In the genomic region with DNA sequence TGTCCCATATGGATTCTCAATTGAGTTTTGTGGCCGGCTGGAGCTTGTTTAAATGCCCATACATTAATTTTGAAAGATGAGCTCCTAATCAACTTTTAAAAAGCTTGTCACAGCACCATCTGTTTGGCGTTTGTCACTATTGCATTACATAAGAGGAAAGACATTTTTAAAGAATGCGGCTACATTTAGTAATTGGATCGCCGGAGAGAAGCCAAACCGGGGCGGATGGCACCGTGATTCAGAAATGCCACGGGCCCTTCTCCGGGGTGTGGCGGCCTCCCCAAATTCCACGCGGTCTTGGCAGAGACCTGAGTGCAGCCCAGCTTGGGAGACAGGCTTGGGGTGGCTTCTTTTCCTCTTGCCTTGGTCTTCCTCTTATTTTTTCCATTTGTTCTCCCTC, we compare ENCODE assay signal across 8 cellular contexts.
A peak's percentile ranks its signal among the peaks of the same experiment; 100 is the strongest.
DNase-seq lines count a peak whose midpoint lies in the region; ATAC-seq and TF ChIP-seq lines count a peak whose summit lies in the region.

No MANE protein-coding gene starts in this region.

- no peak overlapping the region for H3K27ac Mint-ChIP-seq in CD4-positive, alpha-beta T cell

- no peak overlapping the region for H3K4me3 Mint-ChIP-seq in CD4-positive, alpha-beta T cell

- no peaks in the 10 kb centered on the region for H3K9me3 Mint-ChIP-seq in CD4-positive, alpha-beta T cell

- ATAC-seq in lung (ENCODE audit: insufficient read depth, low FRiP score) (peak; percentile 20), HG02623 (IDR thresholded peaks at IDR 0.05; ENCODE audit: unreplicated experiment) (no peak)
- ATAC-seq in CD4-positive, alpha-beta T cell (ENCODE audit: poor library complexity): no peak

- POLR2A ChIA-PET in CD4-positive, alpha-beta T cell (lab: Charles Lee): no interaction called here

- 58 to 74% methylated on average over 13 of the region's 13 CpGs for WGBS in lung, 2 donors

- DNase-seq in A172 (ENCODE audit: low spot score): peak; percentile 88
- peak; percentile 73 for DNase-seq in NCI-H1694 (lab: John Stamatoyannopoulos, UW)
- DNase-seq in cardiac fibroblast (ENCODE audit: low read depth in 2 of 2): peak; percentile 57 to 86
- DNase-seq in lung (ENCODE audit: low spot score): no peak
- DNase-seq in NCI-H2227 (lab: John Stamatoyannopoulos, UW; ENCODE audit: unreplicated experiment): no peak
- no peak for DNase-seq in stimulated activated CD4-positive, alpha-beta T cell treated with anti-CD3 and anti-CD28 coated beads, Interleukin-12 subunit alpha, Interleukin-12 subunit beta, amount 100 ng/mL, for 4 hours
- DNase-seq in CD4-positive, alpha-beta T cell: no peak

- TF ChIP-seq CTCF in cardiac fibroblast (IDR thresholded peaks at IDR 0.05; ENCODE audit: low read depth, low read length) (no peak), lung (IDR thresholded peaks at IDR 0.05; ENCODE audit: control extremely low read depth, extremely low read depth) (no peak)
- no peak for TF ChIP-seq CTCF in CD4-positive, alpha-beta T cell (IDR thresholded peaks at IDR 0.05)

- peaks cover 0 to 2% of the 10 kb centered on the region in 2 donors for H3K9me3 ChIP-seq in lung (ENCODE audit: control insufficient read depth in 2 of 2, insufficient read depth in 1 of 2, low read length in 1 of 2)
- H3K9me3 ChIP-seq in CD4-positive, alpha-beta T cell (ENCODE audit: control insufficient read depth, low read length): no peaks in the 10 kb centered on the region

- H3K36me3 ChIP-seq in lung (ENCODE audit: control insufficient read depth in 2 of 2, insufficient read depth in 2 of 2, low read length in 2 of 2): no peaks in the 10 kb centered on the region

- CTCF ChIA-PET in CD4-positive, alpha-beta T cell (lab: Charles Lee): no interaction called here

- intact Hi-C loops in CD4-positive, alpha-beta T cell (cut with DNase I, micrococcal nuclease): no loop called here

- H3K4me1 ChIP-seq in lung (ENCODE audit: control insufficient read depth in 2 of 2, insufficient read depth in 2 of 2, low read length in 2 of 2): peaks cover 0 to 2% of the 10 kb centered on the region in 2 donors

- no peaks in the 10 kb centered on the region for H3K36me3 Mint-ChIP-seq in CD4-positive, alpha-beta T cell (ENCODE audit: low read depth)

- peaks cover 17% of the 10 kb centered on the region for H3K27me3 Mint-ChIP-seq in CD4-positive, alpha-beta T cell

- H3K4me1 Mint-ChIP-seq in CD4-positive, alpha-beta T cell (ENCODE audit: low read depth): no peaks in the 10 kb centered on the region

- H3K4me3 ChIP-seq in cardiac fibroblast (replicated peaks in 1 of 2; ENCODE audit: low read depth in 2 of 2, low read length in 2 of 2): no peak overlapping the region
- no peak overlapping the region for H3K4me3 ChIP-seq in lung

- no peak overlapping the region for H3K27ac ChIP-seq in lung (ENCODE audit: low read depth in 1 of 2, low read length in 1 of 2)
- no peak overlapping the region for H3K27ac ChIP-seq in CD4-positive, alpha-beta T cell (ENCODE audit: low read depth, low read length)

- no peaks in the 10 kb centered on the region for H3K27me3 ChIP-seq in lung (ENCODE audit: control insufficient read depth, insufficient read depth)
- H3K27me3 ChIP-seq in CD4-positive, alpha-beta T cell (ENCODE audit: control insufficient read depth, insufficient read depth, low read length): peaks cover 4% of the 10 kb centered on the region

Comparison
In these comparisons a context has a peak if more than half of its experiments do, and no peak if none do; other contexts are left out.
1. DNase-seq: peak in A172 (single experiment), NCI-H1694 (single experiment) and cardiac fibroblast (2 of 2); none in lung (single experiment), NCI-H2227 (single experiment), stimulated activated CD4-positive, alpha-beta T cell treated with anti-CD3 and anti-CD28 coated beads, Interleukin-12 subunit alpha, Interleukin-12 subunit beta, amount 100 ng/mL, for 4 hours (single experiment) and CD4-positive, alpha-beta T cell (0 of 10).